In genomic region chr7:64618785-64619456, GRCh38 we compare ENCODE assay signal across 2 cellular contexts.
TF ChIP-seq lines count a peak whose summit lies in the region.

No MANE protein-coding gene starts in this region.

TF ChIP-seq in HCT116, 20 proteins besides CTCF, POLR2A, EP300 and RAD21:
- no peak for TF ChIP-seq EGR1 (IDR thresholded peaks at IDR 0.05; ENCODE audit: low read depth)
- no peak for TF ChIP-seq ZBTB33 (IDR thresholded peaks at IDR 0.05; ENCODE audit: extremely low read depth, insufficient replicate concordance, low read length)
- no peak for TF ChIP-seq ZNF274 (IDR thresholded peaks at IDR 0.05; ENCODE audit: low read depth, low read length)
- TF ChIP-seq ATF3 (IDR thresholded peaks at IDR 0.05): no peak
- TF ChIP-seq EZH2 (IDR thresholded peaks at IDR 0.05): no peak
- TF ChIP-seq REST (IDR thresholded peaks at IDR 0.05; ENCODE audit: low read depth): no peak
- no peak for TF ChIP-seq SP1 (IDR thresholded peaks at IDR 0.05; ENCODE audit: low read depth)
- no peak for TF ChIP-seq FOSL1 (IDR thresholded peaks at IDR 0.05; ENCODE audit: low read depth)
- TF ChIP-seq SIN3A (IDR thresholded peaks at IDR 0.05; ENCODE audit: low read depth): no peak
- TF ChIP-seq EZH2phosphoT487 (IDR thresholded peaks at IDR 0.05; ENCODE audit: borderline replicate concordance): no peak
- no peak for TF ChIP-seq ELF1 (IDR thresholded peaks at IDR 0.05; ENCODE audit: borderline replicate concordance, low read depth)
- no peak for TF ChIP-seq YY1 (IDR thresholded peaks at IDR 0.05; ENCODE audit: extremely low read depth, insufficient replicate concordance, low read depth, low read length)
- TF ChIP-seq ZFX (IDR thresholded peaks at IDR 0.05): no peak
- TF ChIP-seq MAX (IDR thresholded peaks at IDR 0.05): no peak
- no peak for TF ChIP-seq SRF (IDR thresholded peaks at IDR 0.05; ENCODE audit: low read depth)
- no peak for TF ChIP-seq POLR2AphosphoS5 (IDR thresholded peaks at IDR 0.05; ENCODE audit: low read depth, low read length)
- TF ChIP-seq JUND (IDR thresholded peaks at IDR 0.05): no peak

TF ChIP-seq in H1, 55 proteins besides CTCF, POLR2A, EP300 and RAD21:
- no peak for TF ChIP-seq SAP30 (IDR thresholded peaks at IDR 0.05; ENCODE audit: insufficient read depth, insufficient replicate concordance, low read length)
- TF ChIP-seq CEBPB (IDR thresholded peaks at IDR 0.05; ENCODE audit: low read depth, low read length): peak; percentile 37; the same call in 1 of the 2 replicates
